ENCODE assay signal across 24 cellular contexts in genomic region chr1:221053889-221054288, GRCh38.
A peak's percentile ranks its signal among the peaks of the same experiment; 100 is the strongest.
DNase-seq lines count a peak whose midpoint lies in the region; ATAC-seq, FAIRE-seq and TF ChIP-seq lines count a peak whose summit lies in the region.
"Had no signal": no experiment of that assay in that cellular context is flagged by ENCODE, and none has a peak within 500 bp of the region (broad histone marks: within the 10 kb centered on the region; RNA-seq: fewer than 3 reads in every experiment).

No MANE protein-coding gene starts in this region.

- POLR2A ChIA-PET in HepG2 (lab: Yijun Ruan, JAX): no interaction called here
- POLR2A ChIA-PET in PC-9 (lab: Charles Lee; ENCODE audit: unreplicated experiment): interaction anchor here (0.7 kb wide), 1 partner anchor 706 kb away, joined by 4 read pairs; no protein-coding TSS in a partner anchor

- no peaks in the 10 kb centered on the region for H3K27me3 ChIP-seq in liver (ENCODE audit: control insufficient read depth in 4 of 4, insufficient read depth in 4 of 4, low read length in 3 of 4)
- H3K27me3 ChIP-seq in HepG2 (ENCODE audit: control insufficient read depth in 1 of 2, insufficient read depth in 2 of 2, low read length in 2 of 2): no peaks in the 10 kb centered on the region
- no peaks in the 10 kb centered on the region for H3K27me3 ChIP-seq in PC-9 (ENCODE audit: insufficient read depth, low read depth)
- H3K27me3 ChIP-seq in upper lobe of right lung: no peaks in the 10 kb centered on the region
- H3K27me3 ChIP-seq: BE2C, MG63 had no signal

- CTCF ChIA-PET in HepG2 (lab: Yijun Ruan, JAX; ENCODE audit: low intra/inter-chr PET ratio, low total read pairs): no interaction called here
- CTCF ChIA-PET in PC-9 (lab: Charles Lee): no interaction called here

- in situ Hi-C loops in HepG2 (cut with HindIII; ENCODE audit: extremely low pct_ligation_motif_present, low pct_unique_long_range_greater_than_20kb): no loop called here

- peaks cover 4 to 8% (median 5%) of the 10 kb centered on the region in 4 donors for H3K4me1 ChIP-seq in liver (ENCODE audit: control insufficient read depth in 4 of 4, insufficient read depth in 4 of 4, low read length in 3 of 4)
- H3K4me1 ChIP-seq in HepG2 (ENCODE audit: insufficient read depth, low read length): no peaks in the 10 kb centered on the region
- peaks cover 13% of the 10 kb centered on the region for H3K4me1 ChIP-seq in PC-9 (replicated peaks; ENCODE audit: insufficient read depth)
- H3K4me1 ChIP-seq in upper lobe of right lung: no peaks in the 10 kb centered on the region
- H3K4me1 ChIP-seq: BE2C, Caco-2, HAP-1 had no signal

- no peak overlapping the region for H3K4me2 ChIP-seq in HepG2 (ENCODE audit: low read depth, low read length)
- peak overlapping the region; percentile 30 for H3K4me2 ChIP-seq in PC-9

- DNase-seq in HepG2 (ENCODE audit: low spot score) (no peak), PC-9 (peak; percentile 45 to 59), left lobe of liver (ENCODE audit: low spot score) (no peak), upper lobe of right lung (no peak), hypothalamus (lab: John Stamatoyannopoulos, UW) (no peak), cerebellar nuclear complex (lab: John Stamatoyannopoulos, UW) (no peak)
- DNase-seq: BE2C; Caco-2; CD4-positive, alpha-beta T cell; DMS153; GDM1; GM23248; IMR-90; MG63; NCI-H1048; NCI-H146; NCI-H2081 treated with DMSO at 0.1 percent for 48 hours; NCI-H510A treated with DMSO at 0.1 percent for 48 hours; NCI-H774 had no signal

- BruUV-seq in HepG2 (replicated peaks; lab: Mats Ljungman, UMichigan): no TSS peak
- BruUV-seq in PC-9 (replicated peaks; lab: Mats Ljungman, UMichigan): no TSS peak

- no peak overlapping the region for H3K4me3 ChIP-seq in liver (ENCODE audit: low read depth in 1 of 3, low read length in 3 of 3)
- H3K4me3 ChIP-seq in HepG2 (replicated peaks in 1 of 3; ENCODE audit: insufficient read depth in 1 of 3, low read depth in 2 of 3, low read length in 3 of 3): no peak overlapping the region
- no peak overlapping the region for H3K4me3 ChIP-seq in PC-9
- no peak overlapping the region for H3K4me3 ChIP-seq in upper lobe of right lung
- H3K4me3 ChIP-seq: GM23248, HAP-1, MG63 had no signal

- H2AFZ ChIP-seq in HepG2 (ENCODE audit: low read length): no peak overlapping the region
- H2AFZ ChIP-seq in PC-9: no peak overlapping the region
- H2AFZ ChIP-seq: GM23248 had no signal

- H4K20me1 ChIP-seq in HepG2 (ENCODE audit: insufficient read depth, low read length): no peaks in the 10 kb centered on the region
- H4K20me1 ChIP-seq in PC-9 (ENCODE audit: insufficient read depth): no peaks in the 10 kb centered on the region

- WGBS in liver: 36% methylated on average over 4 of the region's 4 CpGs
- 4% methylated on average over 4 of the region's 4 CpGs for WGBS in HepG2 (ENCODE audit: low lambda C conversion rate)

- TF ChIP-seq EP300 in HepG2 (IDR thresholded peaks at IDR 0.05; ENCODE audit: low read depth in 2 of 2, low read length in 2 of 2) (no peak), HepG2 (CRISPR knock-in tag; IDR thresholded peaks at IDR 0.05; ENCODE audit: borderline replicate concordance) (no peak)

- peak; percentile 36 to 45 for TF ChIP-seq RAD21 in liver (IDR thresholded peaks at IDR 0.05)
- no peak for TF ChIP-seq RAD21 in HepG2 (CRISPR knock-in tag; IDR thresholded peaks at IDR 0.05)

- H3K79me2 ChIP-seq in HepG2 (ENCODE audit: insufficient read depth, low read length): no peaks in the 10 kb centered on the region
- no peaks in the 10 kb centered on the region for H3K79me2 ChIP-seq in PC-9 (ENCODE audit: low read depth)

- intact Hi-C loops in HepG2 (cut with micrococcal nuclease; ENCODE audit: unreplicated experiment): no loop called here
- intact Hi-C loops in PC-9 (cut with micrococcal nuclease; ENCODE audit: unreplicated experiment): no loop called here
- intact Hi-C loops in upper lobe of right lung (cut with DNase I): no loop called here

- no peaks in the 10 kb centered on the region for H3K9me2 ChIP-seq in PC-9 (ENCODE audit: insufficient read depth)

- no peaks in the 10 kb centered on the region for H3F3A ChIP-seq in PC-9 (ENCODE audit: insufficient read depth, low read depth)

- ATAC-seq in HepG2 (no peak), left lobe of liver (peak; percentile 95), upper lobe of right lung (no peak)
- ATAC-seq: Panc1, Right ventricle myocardium inferior had no signal

- no peaks in the 10 kb centered on the region for H3K36me3 ChIP-seq in liver (ENCODE audit: control insufficient read depth in 4 of 4, insufficient read depth in 3 of 4, low read depth in 1 of 4, low read length in 3 of 4)
- no peaks in the 10 kb centered on the region for H3K36me3 ChIP-seq in HepG2 (replicated peaks in 1 of 2; ENCODE audit: control insufficient read depth in 1 of 2, insufficient read depth in 2 of 2, low read length in 2 of 2)
- H3K36me3 ChIP-seq in PC-9 (ENCODE audit: low read depth): no peaks in the 10 kb centered on the region
- no peaks in the 10 kb centered on the region for H3K36me3 ChIP-seq in upper lobe of right lung
- H3K36me3 ChIP-seq: BE2C, HAP-1, MG63 had no signal

- no peak for FAIRE-seq in HepG2 (lab: Jason Lieb, UNC)

- no peak for TF ChIP-seq POLR2A in HepG2 (IDR thresholded peaks at IDR 0.05; ENCODE audit: insufficient read depth in 1 of 2, low read depth in 2 of 2, low read length in 2 of 2)

- no peak for TF ChIP-seq CTCF in liver (IDR thresholded peaks at IDR 0.05; ENCODE audit: low read depth, low read length, missing input control)
- TF ChIP-seq CTCF in HepG2 (CRISPR knock-in tag; IDR thresholded peaks at IDR 0.05): no peak
- TF ChIP-seq CTCF in PC-9 (conservative IDR thresholded peaks at IDR 0.05): no peak
- no peak for TF ChIP-seq CTCF in upper lobe of right lung (IDR thresholded peaks at IDR 0.05)

- H3K27ac ChIP-seq in liver (ENCODE audit: low read depth in 1 of 2, low read length in 2 of 2) (no peak overlapping the region), HepG2 (ENCODE audit: extremely low read length, insufficient read depth, low read length) (no peak overlapping the region), PC-9 (peak overlapping the region; percentile 58), upper lobe of right lung (no peak overlapping the region)
- H3K27ac ChIP-seq: GM23248, HL-60 had no signal

- H3K9ac ChIP-seq in liver (ENCODE audit: low read depth in 1 of 2, low read length in 2 of 2): no peak overlapping the region
- no peak overlapping the region for H3K9ac ChIP-seq in HepG2 (ENCODE audit: insufficient read depth, low read depth, low read length)
- H3K9ac ChIP-seq: GM23248 had no signal

- H3K9me3 ChIP-seq in liver (ENCODE audit: control insufficient read depth in 4 of 4, low read length in 3 of 4) (no peaks in the 10 kb centered on the region), HepG2 (ENCODE audit: low read length) (no peaks in the 10 kb centered on the region), PC-9 (ENCODE audit: insufficient read depth, low read depth) (peaks cover 4% of the 10 kb centered on the region; the same call in 1 of the 2 replicates), upper lobe of right lung (no peaks in the 10 kb centered on the region)
- H3K9me3 ChIP-seq: BE2C, Caco-2, HAP-1 had no signal

TF ChIP-seq in liver, 16 proteins besides CTCF, POLR2A, EP300 and RAD21 (continues in another document):
- TF ChIP-seq, protein P1, sequence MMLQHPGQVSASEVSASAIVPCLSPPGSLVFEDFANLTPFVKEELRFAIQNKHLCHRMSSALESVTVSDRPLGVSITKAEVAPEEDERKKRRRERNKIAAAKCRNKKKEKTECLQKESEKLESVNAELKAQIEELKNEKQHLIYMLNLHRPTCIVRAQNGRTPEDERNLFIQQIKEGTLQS (IDR thresholded peaks at IDR 0.05): no peak
- peak; percentile 20 for TF ChIP-seq SP1 (IDR thresholded peaks at IDR 0.05)
- no peak for TF ChIP-seq NR2F2 (IDR thresholded peaks at IDR 0.05)
- TF ChIP-seq FOXA1 (IDR thresholded peaks at IDR 0.05): no peak
- peak in 1 of 2 donors; percentile 63 for TF ChIP-seq JUND (IDR thresholded peaks at IDR 0.05)

TF ChIP-seq in HepG2, 621 proteins besides CTCF, POLR2A, EP300 and RAD21:
- TF ChIP-seq REXO4 (CRISPR knock-in tag; IDR thresholded peaks at IDR 0.05; ENCODE audit: borderline replicate concordance) (no peak), JUNB (CRISPR knock-in tag; IDR thresholded peaks at IDR 0.05; ENCODE audit: borderline replicate concordance) (no peak), DPF2 (CRISPR knock-in tag; IDR thresholded peaks at IDR 0.05; ENCODE audit: borderline replicate concordance, low read depth) (no peak), ZNF136 (CRISPR knock-in tag; IDR thresholded peaks at IDR 0.05; ENCODE audit: low read depth) (no peak), ZNF333 (CRISPR knock-in tag; IDR thresholded peaks at IDR 0.05; ENCODE audit: borderline replicate concordance) (no peak), NFRKB (IDR thresholded peaks at IDR 0.05) (no peak), YY1 (IDR thresholded peaks at IDR 0.05; ENCODE audit: insufficient read depth, insufficient replicate concordance, low read depth, low read length) (no peak), HMG20A (CRISPR knock-in tag; IDR thresholded peaks at IDR 0.05; ENCODE audit: borderline replicate concordance) (no peak), RFX1 (IDR thresholded peaks at IDR 0.05) (no peak)
- TF ChIP-seq, protein P2, sequence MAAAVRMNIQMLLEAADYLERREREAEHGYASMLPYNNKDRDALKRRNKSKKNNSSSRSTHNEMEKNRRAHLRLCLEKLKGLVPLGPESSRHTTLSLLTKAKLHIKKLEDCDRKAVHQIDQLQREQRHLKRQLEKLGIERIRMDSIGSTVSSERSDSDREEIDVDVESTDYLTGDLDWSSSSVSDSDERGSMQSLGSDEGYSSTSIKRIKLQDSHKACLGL (CRISPR knock-in tag; IDR thresholded peaks at IDR 0.05): no peak

Comparison
In these comparisons a context has a peak if more than half of its experiments do, and no peak if none do; other contexts are left out.
1. DNase-seq: peak in PC-9 (2 of 2); none in HepG2 (single experiment), left lobe of liver (single experiment), upper lobe of right lung (single experiment), hypothalamus (0 of 51) and cerebellar nuclear complex (0 of 2).